ENCODE assay signal across 16 cellular contexts in the genomic region with DNA sequence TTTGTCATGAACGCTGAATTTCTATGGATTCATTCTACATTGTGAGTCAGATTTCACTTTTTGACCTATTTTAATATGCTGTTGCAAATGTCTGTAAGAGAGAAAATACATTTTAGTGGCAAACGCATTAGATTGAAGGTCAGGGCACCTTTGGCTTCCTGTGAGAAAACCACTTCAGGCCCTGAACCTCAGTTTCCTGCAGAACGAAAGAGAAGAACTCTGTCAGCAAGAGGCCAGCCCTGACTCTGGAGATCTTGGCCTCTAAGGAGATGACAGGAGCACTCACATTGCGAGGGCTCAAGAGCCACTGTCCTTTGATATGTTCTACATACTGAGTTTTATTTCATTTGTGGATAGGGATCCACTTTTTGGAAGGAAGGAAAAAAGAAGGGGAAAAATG.
DNase-seq lines count a peak whose midpoint lies in the region; ATAC-seq and TF ChIP-seq lines count a peak whose summit lies in the region.
"Had no signal": no experiment of that assay in that cellular context is flagged by ENCODE, and none has a peak within 500 bp of the region (broad histone marks: within the 10 kb centered on the region; RNA-seq: fewer than 3 reads in every experiment).

No MANE protein-coding gene starts in this region.

- H3K4me3 ChIP-seq in Loucy (ENCODE audit: low read length, poor library complexity, severe bottlenecking) (peak overlapping the region; percentile 17), thyroid gland (replicated peaks in 1 of 3) (no peak overlapping the region)
- H3K4me3 ChIP-seq: hepatocyte had no signal

- peak; percentile 45 for DNase-seq in NK-92 treated with Interleukin-12 subunit alpha and Interleukin-12 subunit beta, amount 100 ng/mL, for 24 hours (lab: John Stamatoyannopoulos, UW)
- DNase-seq in NK-92 (lab: John Stamatoyannopoulos, UW; ENCODE audit: unreplicated experiment) (no peak), neural crest cell (ENCODE audit: low read depth, low spot score) (no peak), SK-N-DZ (ENCODE audit: low spot score) (no peak), NCI-H2107 (lab: John Stamatoyannopoulos, UW) (no peak), thyroid gland (no peak)
- DNase-seq in activated naive CD8-positive, alpha-beta T cell treated with anti-CD3 and anti-CD28 coated beads, Interleukin-2, amount 50 U/mL, for 24 hours: peak; percentile 18
- DNase-seq: activated CD4-positive, alpha-beta T cell treated with anti-CD3 and anti-CD28 coated beads, Interleukin-2, amount 50 U/mL, for 48 hours; activated gamma-delta T cell; NCI-H2227 treated with DMSO at 0.1 percent for 48 hours; RPMI8226; stimulated activated CD4-positive, alpha-beta T cell treated with anti-CD3 and anti-CD28 coated beads, Interleukin-12 subunit alpha, Interleukin-12 subunit beta, amount 100 ng/mL, for 4 hours; trophoblast cell had no signal

- peak overlapping the region; percentile 79 for H3K27ac Mint-ChIP-seq in activated naive CD8-positive, alpha-beta T cell treated with anti-CD3 and anti-CD28 coated beads, Interleukin-2, amount 50 U/mL, for 24 hours
- peak overlapping the region; percentile 85 for H3K27ac Mint-ChIP-seq in neural crest cell (ENCODE audit: unreplicated experiment)

- H3K9me2 ChIP-seq in Loucy (replicated peaks; ENCODE audit: low read depth, low read length): no peaks in the 10 kb centered on the region

- no peaks in the 10 kb centered on the region for H3K9me3 ChIP-seq in Loucy (ENCODE audit: insufficient read depth, low read depth, low read length)
- no peaks in the 10 kb centered on the region for H3K9me3 ChIP-seq in thyroid gland

- H3K4me1 Mint-ChIP-seq in activated naive CD8-positive, alpha-beta T cell treated with anti-CD3 and anti-CD28 coated beads, Interleukin-2, amount 50 U/mL, for 24 hours: peaks cover 29% of the 10 kb centered on the region
- H3K4me1 Mint-ChIP-seq in neural crest cell: peaks cover 44% of the 10 kb centered on the region

- no peak for TF ChIP-seq CTCF in Loucy (conservative IDR thresholded peaks at IDR 0.05; ENCODE audit: low read length)
- no peak for TF ChIP-seq CTCF in neural crest cell (conservative IDR thresholded peaks at IDR 0.05)
- TF ChIP-seq CTCF in thyroid gland (IDR thresholded peaks at IDR 0.05): no peak

- no peaks in the 10 kb centered on the region for H4K20me1 ChIP-seq in Loucy (ENCODE audit: insufficient read depth, low read length, poor library complexity, severe bottlenecking)

- TF ChIP-seq POLR2A in thyroid gland (IDR thresholded peaks at IDR 0.05): no peak

- H2AFZ ChIP-seq in Loucy (ENCODE audit: low read length): no peak overlapping the region
- H2AFZ ChIP-seq: hepatocyte had no signal

- intact Hi-C loops in thyroid gland (cut with DNase I): no loop called here

- H3K27me3 Mint-ChIP-seq in activated naive CD8-positive, alpha-beta T cell treated with anti-CD3 and anti-CD28 coated beads, Interleukin-2, amount 50 U/mL, for 24 hours: no peaks in the 10 kb centered on the region
- peaks cover 10% of the 10 kb centered on the region for H3K27me3 Mint-ChIP-seq in neural crest cell (ENCODE audit: low read depth)

- 78 to 83% methylated on average over 4 of the region's 4 CpGs for WGBS in thyroid gland, 2 donors

- peaks cover 17% of the 10 kb centered on the region for H3K4me1 ChIP-seq in Loucy (ENCODE audit: insufficient read depth, low read length, poor library complexity, severe bottlenecking)
- H3K4me1 ChIP-seq in thyroid gland: no peaks in the 10 kb centered on the region

- no peaks in the 10 kb centered on the region for H3K9me3 Mint-ChIP-seq in activated naive CD8-positive, alpha-beta T cell treated with anti-CD3 and anti-CD28 coated beads, Interleukin-2, amount 50 U/mL, for 24 hours
- H3K9me3 Mint-ChIP-seq in neural crest cell: no peaks in the 10 kb centered on the region

- no peaks in the 10 kb centered on the region for H3F3A ChIP-seq in Loucy (ENCODE audit: low read depth)

- peak; percentile 79 for ATAC-seq in activated naive CD8-positive, alpha-beta T cell treated with anti-CD3 and anti-CD28 coated beads, Interleukin-2, amount 50 U/mL, for 24 hours

- peak overlapping the region; percentile 1 for H3K9ac ChIP-seq in Loucy (ENCODE audit: low read depth, low read length, poor library complexity, severe bottlenecking)

- no peak overlapping the region for H3K27ac ChIP-seq in thyroid gland
- H3K27ac ChIP-seq: C4-2B, hepatocyte had no signal

- no peaks in the 10 kb centered on the region for H3K27me3 ChIP-seq in Loucy (ENCODE audit: insufficient read depth, low read length, poor library complexity, severe bottlenecking)
- H3K27me3 ChIP-seq in thyroid gland: no peaks in the 10 kb centered on the region

- peak overlapping the region; percentile 61 for H3K4me2 ChIP-seq in Loucy (ENCODE audit: low read depth, low read length, poor library complexity, severe bottlenecking)
- H3K4me2 ChIP-seq: hepatocyte had no signal

- H3K36me3 ChIP-seq in Loucy (ENCODE audit: insufficient read depth, low read length) (peaks cover 87% of the 10 kb centered on the region), thyroid gland (no peaks in the 10 kb centered on the region)

- H3K4me3 Mint-ChIP-seq in activated naive CD8-positive, alpha-beta T cell treated with anti-CD3 and anti-CD28 coated beads, Interleukin-2, amount 50 U/mL, for 24 hours: peak overlapping the region; percentile 38
- H3K4me3 Mint-ChIP-seq in neural crest cell: no peak overlapping the region

- H3K79me2 ChIP-seq in Loucy (ENCODE audit: insufficient read depth, low read length): peaks cover 2% of the 10 kb centered on the region; the same call in 1 of the 2 replicates
- H3K79me2 ChIP-seq: hepatocyte had no signal

- H3K36me3 Mint-ChIP-seq in activated naive CD8-positive, alpha-beta T cell treated with anti-CD3 and anti-CD28 coated beads, Interleukin-2, amount 50 U/mL, for 24 hours (ENCODE audit: low read depth): peaks cover 38% of the 10 kb centered on the region
- H3K36me3 Mint-ChIP-seq in neural crest cell (ENCODE audit: low read depth): no peaks in the 10 kb centered on the region

Comparison
In these comparisons a context has a peak if more than half of its experiments do, and no peak if none do; other contexts are left out.
1. DNase-seq: peak in NK-92 treated with Interleukin-12 subunit alpha and Interleukin-12 subunit beta, amount 100 ng/mL, for 24 hours (single experiment) and activated naive CD8-positive, alpha-beta T cell treated with anti-CD3 and anti-CD28 coated beads, Interleukin-2, amount 50 U/mL, for 24 hours (single experiment); none in NK-92 (single experiment), neural crest cell (single experiment), SK-N-DZ (single experiment), NCI-H2107 (single experiment) and thyroid gland (0 of 2).